In the genomic region with DNA sequence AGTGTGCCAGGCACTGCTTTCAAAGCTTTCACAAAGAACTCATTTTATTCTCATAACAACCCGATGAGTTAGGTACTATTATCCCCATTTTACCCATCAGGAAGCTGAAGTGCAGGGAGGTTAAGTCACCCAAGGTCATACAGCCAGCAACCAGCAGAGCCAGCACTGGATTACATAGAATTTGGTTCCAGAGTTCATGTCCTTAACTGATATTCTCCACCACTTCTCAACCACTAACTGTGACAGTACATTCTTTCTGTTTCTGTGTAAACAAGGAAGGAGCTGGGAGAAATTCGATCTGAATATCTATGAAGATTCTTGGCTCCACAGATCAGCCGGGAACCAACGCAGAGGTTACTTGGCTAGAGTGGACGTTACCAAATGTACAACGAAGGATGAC, we compare ENCODE assay signal across 12 cellular contexts.
DNase-seq lines count a peak whose midpoint lies in the region; ATAC-seq, FAIRE-seq and TF ChIP-seq lines count a peak whose summit lies in the region.
"Had no signal": no experiment of that assay in that cellular context is flagged by ENCODE, and none has a peak within 500 bp of the region (broad histone marks: within the 10 kb centered on the region; RNA-seq: fewer than 3 reads in every experiment).

No MANE protein-coding gene starts in this region.

- no peaks in the 10 kb centered on the region for H3F3A ChIP-seq in smooth muscle cell (ENCODE audit: low read depth)

- H3K36me3 ChIP-seq in adipocyte (ENCODE audit: control insufficient read depth, insufficient read depth, low read length, severe bottlenecking): no peaks in the 10 kb centered on the region
- H3K36me3 ChIP-seq in HepG2 (replicated peaks in 1 of 2; ENCODE audit: control insufficient read depth in 1 of 2, insufficient read depth in 2 of 2, low read length in 2 of 2): no peaks in the 10 kb centered on the region
- H3K36me3 ChIP-seq in smooth muscle cell (ENCODE audit: low read depth): no peaks in the 10 kb centered on the region

- WGBS in HepG2 (ENCODE audit: low lambda C conversion rate): 1% methylated on average over 6 of the region's 6 CpGs
- 69% methylated on average over 6 of the region's 6 CpGs for WGBS in smooth muscle cell (ENCODE audit: low lambda C conversion rate)

- no peaks in the 10 kb centered on the region for H3K9me3 ChIP-seq in adipocyte (ENCODE audit: control insufficient read depth, low read length)
- H3K9me3 ChIP-seq in HepG2 (ENCODE audit: low read length): no peaks in the 10 kb centered on the region
- H3K9me3 ChIP-seq in smooth muscle cell (replicated peaks; ENCODE audit: low read depth): no peaks in the 10 kb centered on the region

- no TSS peak for BruUV-seq in HepG2 (replicated peaks; lab: Mats Ljungman, UMichigan)

- peak overlapping the region; percentile 52 for H3K4me3 ChIP-seq in adipocyte (ENCODE audit: low read length)
- peak overlapping the region in 2 of 3 experiments; percentile 5 to 6; a peak in 2 of 6 replicates for H3K4me3 ChIP-seq in HepG2 (replicated peaks in 1 of 3; ENCODE audit: insufficient read depth in 1 of 3, low read depth in 2 of 3, low read length in 3 of 3)
- H3K4me3 ChIP-seq in smooth muscle cell: no peak overlapping the region

- FAIRE-seq in HepG2 (lab: Jason Lieb, UNC): peak; percentile 75

- peaks cover 5% of the 10 kb centered on the region; the same call in 1 of the 2 replicates for H4K20me1 ChIP-seq in HepG2 (ENCODE audit: insufficient read depth, low read length)
- H4K20me1 ChIP-seq in smooth muscle cell (ENCODE audit: low read depth): no peaks in the 10 kb centered on the region

- no peaks in the 10 kb centered on the region for H3K9me3 Mint-ChIP-seq in activated naive CD4-positive, alpha-beta T cell treated with anti-CD3 and anti-CD28 coated beads, Interleukin-2, amount 50 U/mL, for 72 hours
- H3K9me3 Mint-ChIP-seq: activated naive CD4-positive, alpha-beta T cell treated with anti-CD3 and anti-CD28 coated beads, Interleukin-2, amount 50 U/mL, for 24 hours; endodermal cell had no signal

- 0 out of 2 replicates have a peak, but pooled peaks have one; percentile 3 for TF ChIP-seq CTCF in HepG2 (CRISPR knock-in tag; IDR thresholded peaks at IDR 0.05)
- TF ChIP-seq CTCF in smooth muscle cell (IDR thresholded peaks at IDR 0.05; ENCODE audit: borderline replicate concordance, insufficient read depth, poor library complexity, severe bottlenecking): no peak

- H3K79me2 ChIP-seq in HepG2 (ENCODE audit: insufficient read depth, low read length): no peaks in the 10 kb centered on the region
- H3K79me2 ChIP-seq in smooth muscle cell (ENCODE audit: low read depth): no peaks in the 10 kb centered on the region

- H3K4me1 ChIP-seq in adipocyte (ENCODE audit: control insufficient read depth, insufficient read depth, low read length) (peaks cover 28% of the 10 kb centered on the region), HepG2 (ENCODE audit: insufficient read depth, low read length) (peaks cover 57% of the 10 kb centered on the region), smooth muscle cell (ENCODE audit: low read depth) (no peaks in the 10 kb centered on the region)

- intact Hi-C loops in HepG2 (cut with micrococcal nuclease; ENCODE audit: unreplicated experiment): loop anchor here (1.0 to 10.0 kb wide), 7 partner anchors 196 to 1490 kb away; no protein-coding TSS in a partner anchor

- no peak for TF ChIP-seq POLR2A in HepG2 (IDR thresholded peaks at IDR 0.05; ENCODE audit: insufficient read depth in 1 of 2, low read depth in 2 of 2, low read length in 2 of 2)

- POLR2A ChIA-PET in HepG2 (lab: Yijun Ruan, JAX): interaction anchor here (0.8 kb wide), 1 partner anchor 254 kb away, joined by 3 read pairs; no protein-coding TSS in a partner anchor

- H3K27ac Mint-ChIP-seq in activated naive CD4-positive, alpha-beta T cell treated with anti-CD3 and anti-CD28 coated beads, Interleukin-2, amount 50 U/mL, for 72 hours: no peak overlapping the region
- H3K27ac Mint-ChIP-seq: activated naive CD4-positive, alpha-beta T cell treated with anti-CD3 and anti-CD28 coated beads, Interleukin-2, amount 50 U/mL, for 24 hours; endodermal cell had no signal

- in situ Hi-C loops in HepG2 (cut with HindIII; ENCODE audit: extremely low pct_ligation_motif_present, low pct_unique_long_range_greater_than_20kb): loop anchor here (10.0 kb wide), 2 partner anchors 230 to 760 kb away; no protein-coding TSS in a partner anchor

- H3K27me3 ChIP-seq in adipocyte (replicated peaks; ENCODE audit: control insufficient read depth, insufficient read depth, low read length): no peaks in the 10 kb centered on the region
- H3K27me3 ChIP-seq in HepG2 (ENCODE audit: control insufficient read depth in 1 of 2, insufficient read depth in 2 of 2, low read length in 2 of 2): no peaks in the 10 kb centered on the region
- no peaks in the 10 kb centered on the region for H3K27me3 ChIP-seq in smooth muscle cell (ENCODE audit: low read depth)

- H3K36me3 Mint-ChIP-seq in activated naive CD4-positive, alpha-beta T cell treated with anti-CD3 and anti-CD28 coated beads, Interleukin-2, amount 50 U/mL, for 72 hours: peaks cover 0 to 6% of the 10 kb centered on the region in 2 donors

- peak; percentile 23; the same call in 1 of the 2 replicates for TF ChIP-seq RAD21 in HepG2 (CRISPR knock-in tag; IDR thresholded peaks at IDR 0.05)

- H3K27ac ChIP-seq in HepG2 (ENCODE audit: extremely low read length, insufficient read depth, low read length): peak overlapping the region; percentile 71
- H3K27ac ChIP-seq in smooth muscle cell (ENCODE audit: low read depth): no peak overlapping the region

- peak overlapping the region; percentile 64 for H3K4me2 ChIP-seq in HepG2 (ENCODE audit: low read depth, low read length)
- H3K4me2 ChIP-seq in smooth muscle cell: peak overlapping the region; percentile 37

- ATAC-seq in HepG2: peak; percentile 96
- no peak for ATAC-seq in GM21447 (IDR thresholded peaks at IDR 0.05; ENCODE audit: unreplicated experiment)
- no peak for ATAC-seq in activated naive CD4-positive, alpha-beta T cell treated with anti-CD3 and anti-CD28 coated beads, Interleukin-2, amount 50 U/mL, for 72 hours

- H2AFZ ChIP-seq in HepG2 (ENCODE audit: low read length) (no peak overlapping the region), smooth muscle cell (ENCODE audit: low read depth) (no peak overlapping the region)

- TF ChIP-seq EP300 in HepG2 (IDR thresholded peaks at IDR 0.05; ENCODE audit: low read depth in 2 of 2, low read length in 2 of 2): peak; percentile 86 to 87
- peak; percentile 79 for TF ChIP-seq EP300 in HepG2 (CRISPR knock-in tag; IDR thresholded peaks at IDR 0.05; ENCODE audit: borderline replicate concordance)

- CTCF ChIA-PET in HepG2 (lab: Yijun Ruan, JAX; ENCODE audit: low intra/inter-chr PET ratio, low total read pairs): interaction anchor here (1.5 to 2.8 kb wide), 3 partner anchors 123 to 766 kb away, joined by 4 to 41 read pairs (median 8); no protein-coding TSS in a partner anchor

- H3K9ac ChIP-seq in adipocyte (ENCODE audit: low read length) (peak overlapping the region; percentile 68), HepG2 (ENCODE audit: insufficient read depth, low read depth, low read length) (0 out of 2 replicates have a peak overlapping the region, but pooled peaks have one; percentile 1), smooth muscle cell (ENCODE audit: low read depth) (no peak overlapping the region)

- DNase-seq in DMS79 treated with DMSO at 0.1 percent for 48 hours (lab: John Stamatoyannopoulos, UW) (peak; percentile 14), DMS79 (lab: John Stamatoyannopoulos, UW) (no peak), adipocyte (ENCODE audit: low read depth) (peak; percentile 81), HepG2 (ENCODE audit: low spot score) (peak; percentile 98), smooth muscle cell (lab: John Stamatoyannopoulos, UW; ENCODE audit: unreplicated experiment) (no peak), GOT3 (lab: John Stamatoyannopoulos, UW) (no peak)
- DNase-seq in activated naive CD4-positive, alpha-beta T cell treated with anti-CD3 and anti-CD28 coated beads, Interleukin-2, amount 50 U/mL, for 72 hours (ENCODE audit: low spot score in 2 of 2): no peak
- DNase-seq: 8988T; endodermal cell; stimulated activated naive CD4-positive, alpha-beta T cell treated with Interleukin-2 at 50 U/mL for 16 hours had no signal

TF ChIP-seq in HepG2, 621 proteins besides CTCF, POLR2A, EP300 and RAD21 (continues in another document):
- TF ChIP-seq HOXA3 (CRISPR knock-in tag; IDR thresholded peaks at IDR 0.05): peak; percentile 61; the same call in 1 of the 2 replicates
- TF ChIP-seq ZNF883 (CRISPR knock-in tag; IDR thresholded peaks at IDR 0.05; ENCODE audit: not compliant biosample characterization): no peak
- TF ChIP-seq ZBTB20 (CRISPR knock-in tag; IDR thresholded peaks at IDR 0.05; ENCODE audit: borderline replicate concordance, low read depth): peak; percentile 83
- TF ChIP-seq FOXA3 (CRISPR knock-in tag; IDR thresholded peaks at IDR 0.05): peak; percentile 99
- no peak for TF ChIP-seq ZNF12 (CRISPR knock-in tag; IDR thresholded peaks at IDR 0.05)
- TF ChIP-seq, protein P1, sequence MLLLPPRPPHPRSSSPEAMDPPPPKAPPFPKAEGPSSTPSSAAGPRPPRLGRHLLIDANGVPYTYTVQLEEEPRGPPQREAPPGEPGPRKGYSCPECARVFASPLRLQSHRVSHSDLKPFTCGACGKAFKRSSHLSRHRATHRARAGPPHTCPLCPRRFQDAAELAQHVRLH (CRISPR knock-in tag; IDR thresholded peaks at IDR 0.05; ENCODE audit: borderline replicate concordance, low read depth): 0 out of 2 replicates have a peak, but pooled peaks have one; percentile 33

Comparison
In these comparisons a context has a peak if more than half of its experiments do, and no peak if none do; other contexts are left out.
1. DNase-seq: peak in DMS79 treated with DMSO at 0.1 percent for 48 hours (single experiment), adipocyte (single experiment) and HepG2 (single experiment); none in DMS79 (single experiment), smooth muscle cell (single experiment), activated naive CD4-positive, alpha-beta T cell treated with anti-CD3 and anti-CD28 coated beads, Interleukin-2, amount 50 U/mL, for 72 hours (0 of 2) and GOT3 (single experiment).